In genomic region chr21:19224090-19224489, GRCh38 we compare ENCODE assay signal across 33 cellular contexts.
"Had no signal": no experiment of that assay in that cellular context is flagged by ENCODE, and none has a peak within 500 bp of the region (broad histone marks: within the 10 kb centered on the region; RNA-seq: fewer than 3 reads in every experiment).

No MANE protein-coding gene starts in this region.

- H3K4me3 ChIP-seq: MG63 had no signal

- H3K27ac ChIP-seq: KMS-11 had no signal

- H3K27me3 ChIP-seq: MG63 had no signal

- H3K9me3 ChIP-seq: MG63 had no signal

- DNase-seq: Karpas-422, Kasumi-1, MG63, MM.1S, MV-4-11, NCI-H1048, NCI-H1092, NCI-H1092 treated with DMSO at 0.1 percent for 48 hours, NCI-H1105, NCI-H1105 treated with DMSO at 0.1 percent for 48 hours, NCI-H1417, NCI-H1417 treated with DMSO at 0.1 percent for 48 hours, NCI-H1436, NCI-H1436 treated with DMSO at 0.1 percent for 48 hours, NCI-H146, NCI-H1694, NCI-H1694 treated with DMSO at 0.1 percent for 48 hours, NCI-H187, NCI-H187 treated with DMSO at 0.1 percent for 48 hours, NCI-H1930, NCI-H2029, NCI-H2029 treated with DMSO at 0.1 percent for 48 hours, NCI-H2081, NCI-H2081 treated with DMSO at 0.1 percent for 48 hours, NCI-H2107, NCI-H2171, NCI-H2171 treated with DMSO at 0.1 percent for 48 hours, NCI-H2227 treated with DMSO at 0.1 percent for 48 hours, NCI-H345, NCI-H446, NCI-H446 treated with DMSO at 0.1 percent for 48 hours, NCI-H510A had no signal

- H3K9ac ChIP-seq: KMS-11 had no signal

- H3K36me3 ChIP-seq: MG63 had no signal
